Comparison of ENCODE assay signal across 8 cellular contexts in the genomic region with DNA sequence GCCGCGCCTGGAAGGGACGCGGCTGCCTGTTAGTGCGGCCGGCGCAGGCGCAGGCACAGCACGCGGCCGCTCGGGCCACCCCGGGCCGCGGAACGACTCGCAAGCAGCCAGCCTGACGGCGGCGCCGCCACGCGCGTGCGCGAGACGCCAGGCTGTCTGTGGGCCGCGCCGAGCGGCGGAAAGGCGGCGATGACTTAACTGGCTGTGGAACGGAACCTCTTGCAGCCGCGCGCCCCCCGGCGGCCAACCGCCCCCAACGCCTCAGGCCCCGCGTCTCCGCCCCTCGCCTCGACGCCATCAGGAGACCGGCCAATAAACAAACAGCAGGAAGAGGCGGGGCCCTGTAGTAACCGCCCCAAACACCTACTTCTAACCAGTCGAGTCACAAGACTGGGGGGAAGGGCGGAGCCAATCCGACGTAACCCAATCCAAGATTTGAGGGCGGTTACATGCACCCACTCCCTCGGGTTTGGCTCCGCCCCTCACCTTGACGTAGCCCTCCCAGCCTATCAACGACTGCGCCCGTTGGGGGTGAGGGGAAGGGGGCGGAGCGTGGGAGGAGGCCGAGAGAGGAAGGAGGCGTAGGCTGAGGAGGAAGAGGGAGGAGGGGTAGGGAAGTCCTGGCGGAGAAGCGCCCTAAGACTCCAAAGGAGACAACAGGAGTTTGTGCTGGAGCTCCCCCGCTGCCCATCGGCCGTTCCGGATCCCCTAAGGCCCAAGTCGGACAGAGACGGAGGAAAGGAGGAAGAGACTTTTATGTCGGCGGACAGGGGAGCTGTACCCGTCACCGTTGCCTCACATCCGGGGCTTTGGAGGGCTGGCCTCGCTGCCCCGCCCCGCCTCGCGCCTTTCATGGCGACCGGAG. TPM values are rescaled to one million over a fixed set of nuclear protein-coding genes. Genes with fewer than 3 reads are reported as not detected.
DNase-seq lines count a peak whose midpoint lies in the region; ATAC-seq and TF ChIP-seq lines count a peak whose summit lies in the region.

A gene (plus strand): TSS at position 566 of the 865 bp plus-strand sequence. CDS start 1,088 bp downstream, outside the sequence.

- DNase-seq in DMS153 treated with DMSO at 0.1 percent for 48 hours (lab: John Stamatoyannopoulos, UW; ENCODE audit: unreplicated experiment) (peak; percentile 99), PC-9 (peak; percentile 100), erythroblast (lab: John Stamatoyannopoulos, UW) (peak; percentile 100)
- peak; percentile 100 for DNase-seq in Jurkat, Clone E6-1 (ENCODE audit: low read depth, low spot score)
- DNase-seq in activated T-cell treated with anti-CD3 and anti-CD28 coated beads, Interleukin-2, amount 50 U/mL, for 24 hours: peak; percentile 100
- peak; percentile 100 for DNase-seq in stimulated activated CD8-positive, alpha-beta memory T cell treated with anti-CD3 and anti-CD28 coated beads, Interleukin-7, amount 100 ng/mL, for 24 hours (ENCODE audit: low read depth)

- CTCF ChIA-PET in PC-9 (lab: Charles Lee): interaction anchor here (0.5 to 1.4 kb wide), 8 partner anchors 24 to 564 kb away, joined by 3 to 10 read pairs (median 3); a partner anchor contains a TSS

- H3K9ac ChIP-seq in mucosa of stomach (ENCODE audit: low read length): peak within 1 kb of the TSS; percentile 99

- no peaks in the 10 kb centered on the region for H3K9me2 ChIP-seq in PC-9 (ENCODE audit: insufficient read depth)

- intact Hi-C loops in PC-9 (cut with micrococcal nuclease; ENCODE audit: unreplicated experiment): loop anchor here (1.0 to 10.0 kb wide), 16 partner anchors 24 to 797 kb away; a partner anchor contains a TSS

- peaks cover 36% of the 10 kb centered on the region for H3K79me2 ChIP-seq in PC-9 (ENCODE audit: low read depth)

- peaks cover 48% of the 10 kb centered on the region for H3K4me1 Mint-ChIP-seq in activated T-cell treated with anti-CD3 and anti-CD28 coated beads, Interleukin-2, amount 50 U/mL, for 24 hours (ENCODE audit: low read depth)

- H3K27ac Mint-ChIP-seq in activated T-cell treated with anti-CD3 and anti-CD28 coated beads, Interleukin-2, amount 50 U/mL, for 24 hours: peak within 1 kb of the TSS; percentile 100

- peak within 1 kb of the TSS; percentile 92 for H3K4me3 Mint-ChIP-seq in activated T-cell treated with anti-CD3 and anti-CD28 coated beads, Interleukin-2, amount 50 U/mL, for 24 hours

- TF ChIP-seq POLR2A in erythroblast (IDR thresholded peaks at IDR 0.05; ENCODE audit: low read length): peak; percentile 93

- H3K4me2 ChIP-seq in PC-9: peak within 1 kb of the TSS; percentile 97

- peak within 1 kb of the TSS; percentile 87 for H3K4me3 ChIP-seq in Jurkat, Clone E6-1 (ENCODE audit: low read length)
- peak within 1 kb of the TSS; percentile 68 for H3K4me3 ChIP-seq in PC-9
- peak within 1 kb of the TSS; percentile 92 for H3K4me3 ChIP-seq in mucosa of stomach (ENCODE audit: low read length)

- POLR2A ChIA-PET in PC-9 (lab: Charles Lee; ENCODE audit: unreplicated experiment): interaction anchor here (0.5 to 1.0 kb wide), 19 partner anchors 8 to 1711 kb away, joined by 3 to 15 read pairs (median 4); a partner anchor contains a TSS

- peak within 1 kb of the TSS; percentile 79 for H2AFZ ChIP-seq in PC-9

- TF ChIP-seq CTCF in PC-9 (conservative IDR thresholded peaks at IDR 0.05): peak; percentile 66

- H3K27me3 ChIP-seq in PC-9 (ENCODE audit: insufficient read depth, low read depth) (no peaks in the 10 kb centered on the region), mucosa of stomach (ENCODE audit: control insufficient read depth, insufficient read depth, low read length) (no peaks in the 10 kb centered on the region)

- H3K27ac ChIP-seq in PC-9: peak within 1 kb of the TSS; percentile 86

- no TSS peak for BruUV-seq in PC-9 (replicated peaks; lab: Mats Ljungman, UMichigan)

- no peaks in the 10 kb centered on the region for H3K27me3 Mint-ChIP-seq in activated T-cell treated with anti-CD3 and anti-CD28 coated beads, Interleukin-2, amount 50 U/mL, for 24 hours

- H3K36me3 ChIP-seq in PC-9 (ENCODE audit: low read depth) (peaks cover 19% of the 10 kb centered on the region), mucosa of stomach (ENCODE audit: control insufficient read depth, insufficient read depth, low read length) (peaks cover 8% of the 10 kb centered on the region)

- ATAC-seq in GM21576 (IDR thresholded peaks at IDR 0.05; ENCODE audit: unreplicated experiment): peak; percentile 71

- H3K9me3 ChIP-seq in PC-9 (ENCODE audit: insufficient read depth, low read depth): no peaks in the 10 kb centered on the region
- no peaks in the 10 kb centered on the region for H3K9me3 ChIP-seq in mucosa of stomach (ENCODE audit: control insufficient read depth, low read length)

- peaks cover 28% of the 10 kb centered on the region for H3F3A ChIP-seq in PC-9 (ENCODE audit: insufficient read depth, low read depth)

- no peaks in the 10 kb centered on the region for H3K9me3 Mint-ChIP-seq in activated T-cell treated with anti-CD3 and anti-CD28 coated beads, Interleukin-2, amount 50 U/mL, for 24 hours

- peaks cover 12% of the 10 kb centered on the region for H4K20me1 ChIP-seq in PC-9 (ENCODE audit: insufficient read depth)

- H3K4me1 ChIP-seq in PC-9 (replicated peaks; ENCODE audit: insufficient read depth): peaks cover 26% of the 10 kb centered on the region
- H3K4me1 ChIP-seq in mucosa of stomach (ENCODE audit: control insufficient read depth, insufficient read depth, low read length): peaks cover 26% of the 10 kb centered on the region

- H3K36me3 Mint-ChIP-seq in activated T-cell treated with anti-CD3 and anti-CD28 coated beads, Interleukin-2, amount 50 U/mL, for 24 hours (ENCODE audit: low read depth): peaks cover 84% of the 10 kb centered on the region

RNA-seq across cellular contexts. Expression of the gene that starts here (rescaled TPM):
- polyA plus RNA-seq in Jurkat, Clone E6-1 (2012; ENCODE audit: insufficient read depth, insufficient read length): 38.6 TPM
- total RNA-seq in PC-9 (2021): 87.5 and 128 TPM in 2 replicates

Comparison
In these comparisons a context has a peak if more than half of its experiments do, and no peak if none do; other contexts are left out.
1. Peak in every context shown above with its lines: DNase-seq, ATAC-seq, H3K4me3 ChIP-seq and H3K27ac ChIP-seq.